14 cellular contexts compared by ENCODE assay signal in genomic region chr12:65699251-65699650, GRCh38.
DNase-seq lines count a peak whose midpoint lies in the region; ATAC-seq, FAIRE-seq and TF ChIP-seq lines count a peak whose summit lies in the region.
"Had no signal": no experiment of that assay in that cellular context is flagged by ENCODE, and none has a peak within 500 bp of the region (broad histone marks: within the 10 kb centered on the region; RNA-seq: fewer than 3 reads in every experiment).

No MANE protein-coding gene starts in this region.

- DNase-seq in BJ (ENCODE audit: low read depth) (no peak), LHCN-M2 (ENCODE audit: low read depth) (peak; percentile 54), kidney tubule cell (ENCODE audit: low spot score) (peak; percentile 43), T-helper 9 cell (no peak), GM19239 (ENCODE audit: insufficient read length, low spot score) (no peak), 8988T (no peak)
- DNase-seq: foreskin melanocyte, GF-D8, NCI-H187 treated with DMSO at 0.1 percent for 48 hours, T-helper 17 cell, upper lobe of left lung had no signal

- no peak for FAIRE-seq in GM19239 (lab: Jason Lieb, UNC)

- peak; percentile 57 for TF ChIP-seq CTCF in BJ (IDR thresholded peaks at IDR 0.05; ENCODE audit: insufficient read depth, low read depth, low read length)
- TF ChIP-seq CTCF in WI38 (IDR thresholded peaks at IDR 0.05; ENCODE audit: low read depth, low read length), result peak; percentile 16; the same call in 1 of the 2 replicates

- POLR2A ChIA-PET in BJ (lab: Charles Lee), result interaction anchor here (0.7 kb wide), 1 partner anchor 42 kb away, joined by 3 read pairs; no protein-coding TSS in a partner anchor

- no peak overlapping the region for H3K4me3 ChIP-seq in BJ (ENCODE audit: low read depth, low read length)
- no peak overlapping the region for H3K4me3 ChIP-seq in WI38 (ENCODE audit: low read depth, low read length)
- H3K4me3 ChIP-seq: upper lobe of left lung had no signal

- no peak for ATAC-seq in GM21360 (IDR thresholded peaks at IDR 0.05; ENCODE audit: unreplicated experiment)
- ATAC-seq: activated T-helper 17 cell treated with anti-CD3 and anti-CD28 coated beads, Interleukin-2, amount 50 U/mL, for 72 hours; T-helper 17 cell had no signal

- CTCF ChIA-PET in BJ (lab: Yijun Ruan, JAX), result interaction anchor here (0.9 to 2.5 kb wide), 15 partner anchors 8 to 371 kb away, joined by 3 to 9 read pairs (median 4); no protein-coding TSS in a partner anchor

- H3K27me3 ChIP-seq in BJ (ENCODE audit: control insufficient read depth, insufficient read depth, low read length), result no peaks in the 10 kb centered on the region
- H3K27me3 ChIP-seq: upper lobe of left lung had no signal

- H3K36me3 ChIP-seq in BJ (ENCODE audit: control insufficient read depth, insufficient read depth, low read length), result no peaks in the 10 kb centered on the region
- H3K36me3 ChIP-seq: upper lobe of left lung had no signal

Comparison
In these comparisons a context has a peak if more than half of its experiments do, and no peak if none do; other contexts are left out.
1. DNase-seq: peak in LHCN-M2 (single experiment) and kidney tubule cell (single experiment); none in BJ (single experiment), T-helper 9 cell (single experiment), GM19239 (single experiment) and 8988T (single experiment).